Comparison of ENCODE assay signal across 1 cellular context in genomic region chr14:77799863-77800730, GRCh38.
TF ChIP-seq lines count a peak whose summit lies in the region.

Gene ADCK1 (plus strand): TSS chr14:77800109. CDS start chr14:77818979, 18,870 bp downstream.

TF ChIP-seq in K562, 482 proteins besides CTCF, POLR2A, EP300 and RAD21 (continued from another document and continues in another):
- TF ChIP-seq CHD7 (IDR thresholded peaks at IDR 0.05; ENCODE audit: low read depth, low read length): no peak
- no peak for TF ChIP-seq TFAM (CRISPR knock-in tag; conservative IDR thresholded peaks at IDR 0.05)
- no peak for TF ChIP-seq RUNX1 (IDR thresholded peaks at IDR 0.05; ENCODE audit: low read depth)
- peak; percentile 53 for TF ChIP-seq E2F8 (IDR thresholded peaks at IDR 0.05; ENCODE audit: low read depth, partially characterized antibody)
- no peak for TF ChIP-seq NFE2 (IDR thresholded peaks at IDR 0.05; ENCODE audit: low read depth)
- TF ChIP-seq ARHGAP35 (IDR thresholded peaks at IDR 0.05; ENCODE audit: partially characterized antibody): no peak
- TF ChIP-seq MCM2 (IDR thresholded peaks at IDR 0.05; ENCODE audit: low read depth): no peak
- TF ChIP-seq RBM34 (IDR thresholded peaks at IDR 0.05; ENCODE audit: borderline replicate concordance, insufficient read depth, low read length): no peak
- no peak for TF ChIP-seq IRF9 (tag; IDR thresholded peaks at IDR 0.05)
- TF ChIP-seq CHD2 (IDR thresholded peaks at IDR 0.05; ENCODE audit: low read depth, low read length): no peak
- TF ChIP-seq XRCC3 (IDR thresholded peaks at IDR 0.05): no peak
- no peak for TF ChIP-seq ZBTB5 (IDR thresholded peaks at IDR 0.05)
- peak; percentile 82 for TF ChIP-seq PHF20 (IDR thresholded peaks at IDR 0.05; ENCODE audit: partially characterized antibody)
- TF ChIP-seq ZNF197 (CRISPR knock-in tag; IDR thresholded peaks at IDR 0.05; ENCODE audit: low read depth): no peak
- no peak for TF ChIP-seq CREBBP (IDR thresholded peaks at IDR 0.05; ENCODE audit: low read depth, low read length)
- TF ChIP-seq HMG20A (CRISPR knock-in tag; conservative IDR thresholded peaks at IDR 0.05): no peak
- 0 out of 2 replicates have a peak, but pooled peaks have one; percentile 57 for TF ChIP-seq BRD4 (IDR thresholded peaks at IDR 0.05)
- TF ChIP-seq ZNF655 (CRISPR knock-in tag; IDR thresholded peaks at IDR 0.05): no peak
- TF ChIP-seq E2F1 (CRISPR knock-in tag; IDR thresholded peaks at IDR 0.05): peak; percentile 37; the same call in 1 of the 2 replicates
- 0 out of 2 replicates have a peak, but pooled peaks have one; percentile 65 for TF ChIP-seq AFF4 (CRISPR knock-in tag; IDR thresholded peaks at IDR 0.05)
- no peak for TF ChIP-seq ZNF280B (CRISPR knock-in tag; IDR thresholded peaks at IDR 0.05)
- 0 out of 2 replicates have a peak, but pooled peaks have one; percentile 28 for TF ChIP-seq SMARCA4 (IDR thresholded peaks at IDR 0.05)
- TF ChIP-seq SMAD1 (IDR thresholded peaks at IDR 0.05; ENCODE audit: low read depth, low read length, partially characterized antibody): no peak
- no peak for TF ChIP-seq ZNF551 (CRISPR knock-in tag; IDR thresholded peaks at IDR 0.05)
- no peak for TF ChIP-seq NFATC3 (IDR thresholded peaks at IDR 0.05)
- no peak for TF ChIP-seq TEAD2 (tag; IDR thresholded peaks at IDR 0.05)
- no peak for TF ChIP-seq HMBOX1 (IDR thresholded peaks at IDR 0.05)
